1 cellular context compared by ENCODE assay signal in genomic region chr14:81268016-81268416, GRCh38.
A peak's percentile ranks its signal among the peaks of the same experiment; 100 is the strongest.
TF ChIP-seq lines count a peak whose summit lies in the region.

No MANE protein-coding gene starts in this region.

TF ChIP-seq in H1, 55 proteins besides CTCF, POLR2A, EP300 and RAD21:
- TF ChIP-seq MAFK (IDR thresholded peaks at IDR 0.05; ENCODE audit: low read depth, low read length) (peak; percentile 23; the same call in 1 of the 2 replicates), BACH1 (IDR thresholded peaks at IDR 0.05; ENCODE audit: low read length) (peak; percentile 91), CEBPB (IDR thresholded peaks at IDR 0.05; ENCODE audit: low read depth, low read length) (no peak)
